Comparison of ENCODE assay signal across 8 cellular contexts in genomic region chr5:13987843-13988464, GRCh38. TPM values are rescaled to one million over a fixed set of nuclear protein-coding genes. Genes with fewer than 3 reads are reported as not detected.
DNase-seq lines count a peak whose midpoint lies in the region; ATAC-seq, FAIRE-seq and TF ChIP-seq lines count a peak whose summit lies in the region.

No MANE protein-coding gene starts in this region.

- H3K27ac ChIP-seq in VCaP, result peak overlapping the region; percentile 28

- peak; percentile 46 for DNase-seq in GM04504 (ENCODE audit: low read depth)
- DNase-seq in NCI-H2107 treated with DMSO at 0.1 percent for 48 hours (lab: John Stamatoyannopoulos, UW; ENCODE audit: unreplicated experiment), result peak; percentile 87
- peak; percentile 80 for DNase-seq in glomerular visceral epithelial cell (ENCODE audit: extremely low spot score)
- DNase-seq in renal cortical epithelial cell (ENCODE audit: low read depth), result peak; percentile 50

- FAIRE-seq in A204.1 (lab: Jason Lieb, UNC), result peak; percentile 98

- peak; percentile 93 for TF ChIP-seq CTCF in VCaP (conservative IDR thresholded peaks at IDR 0.05)

- ATAC-seq in HG02870 (IDR thresholded peaks at IDR 0.05; ENCODE audit: unreplicated experiment) (peak; percentile 71), HG02981 (IDR thresholded peaks at IDR 0.05; ENCODE audit: unreplicated experiment) (no peak)

RNA-seq across cellular contexts. Expression of gene DNAH5, which starts 43.5 kb away (rescaled TPM):
- total RNA-seq in renal cortical epithelial cell, result 3.6 and 7.7 TPM in 2 replicates
